Comparison of ENCODE assay signal across 8 cellular contexts in the genomic region with DNA sequence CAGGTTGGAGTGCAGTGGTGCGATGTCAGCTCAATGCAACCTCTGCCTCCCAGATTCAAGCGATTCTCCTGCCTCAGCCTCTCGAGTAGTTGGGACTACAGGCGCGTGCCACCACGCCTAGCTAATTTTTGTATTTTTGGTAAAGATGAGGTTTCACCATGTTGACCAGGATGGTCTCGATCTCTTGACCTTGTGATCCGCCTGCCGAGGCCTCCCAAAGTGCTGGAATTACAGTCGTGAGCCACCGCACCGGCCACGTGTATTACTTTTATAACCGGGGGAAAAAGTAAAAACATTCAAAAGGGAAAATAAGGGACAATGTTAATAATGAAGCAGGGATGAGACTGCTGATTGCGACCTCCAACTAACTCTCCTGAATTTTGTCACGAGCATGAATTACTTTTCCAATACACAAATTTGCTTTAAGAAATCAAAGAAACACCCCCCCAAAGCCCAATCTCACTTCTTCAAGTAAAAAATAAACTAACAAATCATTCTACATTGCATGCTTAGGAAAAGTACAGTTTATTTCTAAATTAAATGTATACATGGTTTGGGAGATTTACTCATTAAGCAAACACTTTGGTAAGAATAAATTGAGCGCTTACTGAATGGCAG. TPM values are rescaled to one million over a fixed set of nuclear protein-coding genes. Genes with fewer than 3 reads are reported as not detected.
A peak's percentile ranks its signal among the peaks of the same experiment; 100 is the strongest.
DNase-seq lines count a peak whose midpoint lies in the region; ATAC-seq and TF ChIP-seq lines count a peak whose summit lies in the region.

No MANE protein-coding gene starts in this region.

- no peaks in the 10 kb centered on the region for H3K27me3 ChIP-seq in HAP-1 (ENCODE audit: low read depth)
- no peaks in the 10 kb centered on the region for H3K27me3 ChIP-seq in foreskin keratinocyte
- H3K27me3 ChIP-seq in skeletal muscle satellite cell (ENCODE audit: control insufficient read depth, insufficient read depth, low read length) = no peaks in the 10 kb centered on the region

- in situ Hi-C loops in HAP-1 (cut with MboI; ENCODE audit: low sequenced_read_pairs) = no loop called here

- CTCF ChIA-PET in activated CD4-positive, alpha-beta memory T cell treated with anti-CD3 and anti-CD28 coated beads for 36 hours (lab: Charles Lee) = interaction anchor here (1.4 kb wide), 1 partner anchor 8 kb away, joined by 4 read pairs; no protein-coding TSS in a partner anchor

- peaks cover 19% of the 10 kb centered on the region for H3K4me1 ChIP-seq in HAP-1
- H3K4me1 ChIP-seq in foreskin keratinocyte = peaks cover 18% of the 10 kb centered on the region
- peaks cover 33% of the 10 kb centered on the region for H3K4me1 ChIP-seq in skeletal muscle satellite cell (ENCODE audit: control insufficient read depth, insufficient read depth, low read length)

- H3K9me3 Mint-ChIP-seq in activated CD4-positive, alpha-beta memory T cell treated with anti-CD3 and anti-CD28 coated beads for 36 hours = no peaks in the 10 kb centered on the region

- POLR2A ChIA-PET in activated CD4-positive, alpha-beta memory T cell treated with anti-CD3 and anti-CD28 coated beads for 36 hours (lab: Charles Lee) = interaction anchor here (4.6 kb wide), 1 partner anchor 30 kb away, joined by 18 read pairs; a partner anchor contains a TSS

- peak overlapping the region; percentile 95 for H3K4me3 Mint-ChIP-seq in activated CD4-positive, alpha-beta memory T cell treated with anti-CD3 and anti-CD28 coated beads for 36 hours

- intact Hi-C loops in activated CD4-positive, alpha-beta memory T cell treated with anti-CD3 and anti-CD28 coated beads for 36 hours (cut with micrococcal nuclease) = loop anchor here (1.0 to 10.0 kb wide), 7 partner anchors 29 to 617 kb away; a partner anchor contains a TSS

- H3K4me2 ChIP-seq in skeletal muscle satellite cell (ENCODE audit: low read length) = peak overlapping the region; percentile 75

- peaks cover 24% of the 10 kb centered on the region for H3K36me3 ChIP-seq in HAP-1 (replicated peaks)
- H3K36me3 ChIP-seq in skeletal muscle satellite cell (ENCODE audit: insufficient read depth, low read length) = peaks cover 27% of the 10 kb centered on the region

- H3K4me1 Mint-ChIP-seq in activated CD4-positive, alpha-beta memory T cell treated with anti-CD3 and anti-CD28 coated beads for 36 hours (ENCODE audit: low read depth) = peaks cover 39% of the 10 kb centered on the region

- peak overlapping the region; percentile 92 for H3K27ac ChIP-seq in foreskin keratinocyte

- peaks cover 33% of the 10 kb centered on the region for H3K36me3 Mint-ChIP-seq in activated CD4-positive, alpha-beta memory T cell treated with anti-CD3 and anti-CD28 coated beads for 36 hours

- TF ChIP-seq CTCF in foreskin keratinocyte (conservative IDR thresholded peaks at IDR 0.05) = no peak

- DNase-seq in HAP-1 (ENCODE audit: low spot score in 2 of 2) = no peak
- DNase-seq in activated CD4-positive, alpha-beta memory T cell treated with anti-CD3 and anti-CD28 coated beads for 36 hours = no peak
- no peak for DNase-seq in foreskin keratinocyte
- no peak for DNase-seq in kidney tubule cell (ENCODE audit: low spot score)
- DNase-seq in AG20443 (ENCODE audit: low spot score) = no peak

- H3K27ac Mint-ChIP-seq in activated CD4-positive, alpha-beta memory T cell treated with anti-CD3 and anti-CD28 coated beads for 36 hours = peak overlapping the region; percentile 96

- H3K9me3 ChIP-seq in HAP-1 (peaks cover 15% of the 10 kb centered on the region), skeletal muscle satellite cell (replicated peaks; ENCODE audit: low read length) (no peaks in the 10 kb centered on the region)

- H3K4me3 ChIP-seq in HAP-1 = peak overlapping the region; percentile 77
- peak overlapping the region; percentile 57 for H3K4me3 ChIP-seq in skeletal muscle satellite cell (ENCODE audit: low read length)

- H3K9ac ChIP-seq in skeletal muscle satellite cell (ENCODE audit: low read depth, low read length) = peak overlapping the region; percentile 96

- ATAC-seq in foreskin keratinocyte (no peak), GM21825 (IDR thresholded peaks at IDR 0.05; ENCODE audit: unreplicated experiment) (no peak), HG03025 (IDR thresholded peaks at IDR 0.05; ENCODE audit: low FRiP score, unreplicated experiment) (no peak)

- H3K27me3 Mint-ChIP-seq in activated CD4-positive, alpha-beta memory T cell treated with anti-CD3 and anti-CD28 coated beads for 36 hours = no peaks in the 10 kb centered on the region

RNA-seq across cellular contexts. Expression of a gene that starts 0.6 kb away (rescaled TPM):
- total RNA-seq in activated CD4-positive, alpha-beta memory T cell treated with anti-CD3 and anti-CD28 coated beads for 36 hours = 10 to 100 TPM; 18.6 to 20.4 TPM
- total RNA-seq in foreskin keratinocyte = 18.8 and 20.1 TPM in 2 replicates
- polyA plus RNA-seq in foreskin keratinocyte = 0.03 and 0.08 TPM in 2 replicates
- total RNA-seq in skeletal muscle satellite cell (2012; rRNA removed) = 14.2 and 17.5 TPM in 2 replicates

RNA-seq across cellular contexts. Expression of a gene that starts 0.6 kb away (rescaled TPM):
- total RNA-seq in activated CD4-positive, alpha-beta memory T cell treated with anti-CD3 and anti-CD28 coated beads for 36 hours = 10 to 100 TPM; 90.2 to 91.8 TPM
- 85.1 and 87.6 TPM in 2 replicates for total RNA-seq in foreskin keratinocyte
- 27.1 and 32.6 TPM in 2 replicates for polyA plus RNA-seq in foreskin keratinocyte
- total RNA-seq in skeletal muscle satellite cell (2012; rRNA removed) = 64.2 and 74.0 TPM in 2 replicates

RNA-seq across cellular contexts. Expression of a gene that starts 29.9 kb away (rescaled TPM):
- total RNA-seq in activated CD4-positive, alpha-beta memory T cell treated with anti-CD3 and anti-CD28 coated beads for 36 hours = 10 to 100 TPM; 14.0 to 14.3 TPM
- total RNA-seq in foreskin keratinocyte = 0.07 TPM in 2 replicates
- polyA plus RNA-seq in foreskin keratinocyte = 0.03 TPM in 2 replicates
- total RNA-seq in skeletal muscle satellite cell (2012; rRNA removed) = under 0.01 TPM in 1 of 2 replicates, not detected in the other

Comparison
In these comparisons a context has a peak if more than half of its experiments do, and no peak if none do; other contexts are left out.
1. RNA of a gene that starts 29.9 kb away (total RNA-seq): 14.0 to 14.3 TPM in activated CD4-positive, alpha-beta memory T cell treated with anti-CD3 and anti-CD28 coated beads for 36 hours; 0.07 TPM in foreskin keratinocyte; every median in the first group is over 10 times any median in the second.